Comparison of ENCODE assay signal across 7 cellular contexts in genomic region chr7:142514716-142515115, GRCh38.
A peak's percentile ranks its signal among the peaks of the same experiment; 100 is the strongest.
DNase-seq lines count a peak whose midpoint lies in the region; ATAC-seq and TF ChIP-seq lines count a peak whose summit lies in the region.
"Not testable (repeated sequence)": the region's sequence is repeated elsewhere in the genome, so short reads cannot be mapped to it uniquely, and the experiment has no call there.

No MANE protein-coding gene starts in this region.

- H3K4me3 ChIP-seq in DND-41 (ENCODE audit: low read depth in 1 of 2, low read length in 2 of 2); Loucy (ENCODE audit: low read length, poor library complexity, severe bottlenecking); breast epithelium; osteoblast (ENCODE audit: insufficient read depth, low read length): not testable (repeated sequence)

- DNase-seq in DND-41; breast epithelium (ENCODE audit: low spot score in 2 of 2); left cardiac atrium; osteoblast (ENCODE audit: insufficient read length, low spot score, missing footprints); progenitor cell of endocrine pancreas (ENCODE audit: low spot score, unreplicated experiment): not testable (repeated sequence)

- H3K36me3 Mint-ChIP-seq in dendritic cell treated with granulocyte-macrophage colony-stimulating factor and Interleukin-4, amounts not matched to agents 40 ng/mL and 50 ng/mL, for 4 days (ENCODE audit: low read depth); progenitor cell of endocrine pancreas (ENCODE audit: insufficient read depth): not testable (repeated sequence)

- peaks cover 80% of the 10 kb centered on the region for H3K4me1 ChIP-seq in DND-41 (ENCODE audit: insufficient read depth, low read length)
- peaks cover 75% of the 10 kb centered on the region for H3K4me1 ChIP-seq in Loucy (ENCODE audit: insufficient read depth, low read length, poor library complexity, severe bottlenecking)
- H3K4me1 ChIP-seq in breast epithelium, result not testable (repeated sequence)
- H3K4me1 ChIP-seq in osteoblast (ENCODE audit: insufficient read depth, low read length), result peaks cover 26% of the 10 kb centered on the region

- TF ChIP-seq CTCF in DND-41 (IDR thresholded peaks at IDR 0.05; ENCODE audit: borderline replicate concordance, extremely low read depth, low read length, poor library complexity, severe bottlenecking); Loucy (conservative IDR thresholded peaks at IDR 0.05; ENCODE audit: low read length); breast epithelium (IDR thresholded peaks at IDR 0.05); osteoblast (IDR thresholded peaks at IDR 0.05; ENCODE audit: extremely low read depth, low read depth, low read length); progenitor cell of endocrine pancreas (IDR thresholded peaks at IDR 0.05; ENCODE audit: unreplicated experiment): not testable (repeated sequence)

- not testable (repeated sequence) for H3K36me3 ChIP-seq in DND-41 (ENCODE audit: insufficient read depth, low read length); Loucy (ENCODE audit: insufficient read depth, low read length); breast epithelium; osteoblast (ENCODE audit: insufficient read depth, low read length)

- not testable (repeated sequence) for H3K9me2 ChIP-seq in Loucy (replicated peaks; ENCODE audit: low read depth, low read length)

- H3F3A ChIP-seq in Loucy (ENCODE audit: low read depth), result not testable (repeated sequence)

- H3K27ac ChIP-seq in DND-41 (ENCODE audit: low read length) (peak overlapping the region; percentile 96), breast epithelium (peak overlapping the region; percentile 45 to 48)
- H3K27ac ChIP-seq in osteoblast (ENCODE audit: low read depth, low read length), result not testable (repeated sequence)

- H3K4me2 ChIP-seq in DND-41 (ENCODE audit: insufficient read depth, low read length) (peak overlapping the region; percentile 20; the same call in 1 of the 2 replicates), Loucy (ENCODE audit: low read depth, low read length, poor library complexity, severe bottlenecking) (peak overlapping the region; percentile 27), osteoblast (ENCODE audit: insufficient read depth, low read length) (peak overlapping the region; percentile 19)

- H4K20me1 ChIP-seq in DND-41 (ENCODE audit: insufficient read depth, low read length); Loucy (ENCODE audit: insufficient read depth, low read length, poor library complexity, severe bottlenecking); osteoblast (ENCODE audit: insufficient read depth, low read length): not testable (repeated sequence)

- intact Hi-C loops in breast epithelium (cut with DNase I; ENCODE audit: low total_unique reads); left cardiac atrium (cut with DNase I): not testable (repeated sequence)
- intact Hi-C loops in dendritic cell treated with granulocyte-macrophage colony-stimulating factor and Interleukin-4, amounts not matched to agents 40 ng/mL and 50 ng/mL, for 4 days (cut with micrococcal nuclease), result loop anchor here (5.0 kb wide), 1 partner anchor 52 kb away; no protein-coding TSS in a partner anchor

- not testable (repeated sequence) for H3K79me2 ChIP-seq in DND-41 (ENCODE audit: insufficient read depth, low read length); Loucy (ENCODE audit: insufficient read depth, low read length); osteoblast (ENCODE audit: insufficient read depth, low read length)

- H3K27me3 ChIP-seq in DND-41 (ENCODE audit: insufficient read depth, low read length, poor library complexity); Loucy (ENCODE audit: insufficient read depth, low read length, poor library complexity, severe bottlenecking); breast epithelium; osteoblast (ENCODE audit: insufficient read depth, low read length): not testable (repeated sequence)

- not testable (repeated sequence) for TF ChIP-seq POLR2A in breast epithelium (IDR thresholded peaks at IDR 0.05)

- H3K27ac Mint-ChIP-seq in dendritic cell treated with granulocyte-macrophage colony-stimulating factor and Interleukin-4, amounts not matched to agents 40 ng/mL and 50 ng/mL, for 4 days, result peak overlapping the region; percentile 34
- H3K27ac Mint-ChIP-seq in progenitor cell of endocrine pancreas, result peak overlapping the region; percentile 4

- not testable (repeated sequence) for H3K27me3 Mint-ChIP-seq in dendritic cell treated with granulocyte-macrophage colony-stimulating factor and Interleukin-4, amounts not matched to agents 40 ng/mL and 50 ng/mL, for 4 days
- peaks cover 20% of the 10 kb centered on the region for H3K27me3 Mint-ChIP-seq in progenitor cell of endocrine pancreas

- not testable (repeated sequence) for H2AFZ ChIP-seq in DND-41 (ENCODE audit: low read depth, low read length); Loucy (ENCODE audit: low read length); osteoblast (ENCODE audit: low read length)

- not testable (repeated sequence) for H3K9me3 Mint-ChIP-seq in dendritic cell treated with granulocyte-macrophage colony-stimulating factor and Interleukin-4, amounts not matched to agents 40 ng/mL and 50 ng/mL, for 4 days; progenitor cell of endocrine pancreas (ENCODE audit: low read depth)

- not testable (repeated sequence) for H3K4me3 Mint-ChIP-seq in dendritic cell treated with granulocyte-macrophage colony-stimulating factor and Interleukin-4, amounts not matched to agents 40 ng/mL and 50 ng/mL, for 4 days; progenitor cell of endocrine pancreas (ENCODE audit: low read depth)

- not testable (repeated sequence) for ATAC-seq in DND-41 (ENCODE audit: insufficient read depth, low read depth)
- peak; percentile 19 to 36 for ATAC-seq in left cardiac atrium

- peak overlapping the region; percentile 52 for H3K9ac ChIP-seq in DND-41 (ENCODE audit: low read depth, low read length)
- H3K9ac ChIP-seq in Loucy (ENCODE audit: low read depth, low read length, poor library complexity, severe bottlenecking), result peak overlapping the region; percentile 82

- H3K4me1 Mint-ChIP-seq in dendritic cell treated with granulocyte-macrophage colony-stimulating factor and Interleukin-4, amounts not matched to agents 40 ng/mL and 50 ng/mL, for 4 days (ENCODE audit: low read depth), result peaks cover 12% of the 10 kb centered on the region
- H3K4me1 Mint-ChIP-seq in progenitor cell of endocrine pancreas (ENCODE audit: low read depth), result not testable (repeated sequence)

- H3K9me3 ChIP-seq in DND-41 (ENCODE audit: insufficient read depth, low read length, severe bottlenecking); Loucy (ENCODE audit: insufficient read depth, low read depth, low read length); breast epithelium; osteoblast (ENCODE audit: low read depth, low read length): not testable (repeated sequence)
